27 cellular contexts compared by ENCODE assay signal in the genomic region with DNA sequence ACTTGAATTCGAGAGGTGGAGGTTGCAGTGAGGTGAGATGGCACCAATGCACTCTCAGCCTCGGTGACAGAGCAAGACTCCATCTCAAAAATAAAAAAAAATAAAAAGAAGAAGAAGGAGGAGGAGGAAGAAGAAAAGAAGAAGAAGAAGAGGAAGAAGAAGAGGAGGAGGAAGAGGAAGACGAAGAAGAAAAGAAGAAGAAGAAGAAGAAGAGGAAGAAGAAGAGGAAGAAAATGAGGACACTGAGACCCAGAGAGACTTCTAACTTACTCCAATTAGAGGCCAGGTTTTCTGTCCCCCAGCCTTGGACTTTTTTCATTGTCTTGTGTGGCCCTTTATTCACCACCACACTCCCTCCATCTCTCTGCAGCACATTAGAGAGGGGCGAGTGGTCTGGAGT.
DNase-seq lines count a peak whose midpoint lies in the region; TF ChIP-seq lines count a peak whose summit lies in the region.
"Had no signal": no experiment of that assay in that cellular context is flagged by ENCODE, and none has a peak within 500 bp of the region (broad histone marks: within the 10 kb centered on the region; RNA-seq: fewer than 3 reads in every experiment).

No MANE protein-coding gene starts in this region.

- no peaks in the 10 kb centered on the region for H3K9me3 ChIP-seq in HEK293 (ENCODE audit: control insufficient read depth, insufficient read depth, low read depth, low read length)
- H3K9me3 ChIP-seq: A549, BE2C, BLaER1, Caco-2 had no signal

- no peaks in the 10 kb centered on the region for H3K36me3 ChIP-seq in HEK293 (ENCODE audit: control insufficient read depth in 2 of 2, insufficient read depth in 1 of 2, low read length in 2 of 2)
- H3K36me3 ChIP-seq: BE2C; BLaER1; BLaER1 treated with 17β-estradiol and CSF1 and Interleukin-3, amounts not matched to agents 10 nM and 100 nM had no signal

- 0 out of 2 replicates have a peak, but pooled peaks cover 2% of the 10 kb centered on the region for H3K4me1 ChIP-seq in HEK293 (ENCODE audit: control insufficient read depth, insufficient read depth, low read length)
- H3K4me1 ChIP-seq: BE2C; BLaER1; BLaER1 treated with 17β-estradiol and CSF1 and Interleukin-3, amounts not matched to agents 10 nM and 100 nM; Caco-2 had no signal

- TF ChIP-seq CTCF in HEK293 (tag by site-specific recombination; IDR thresholded peaks at IDR 0.05) = no peak

- CTCF ChIA-PET in HEK293 (lab: Yijun Ruan, JAX) = no interaction called here

- no peak overlapping the region for H3K27ac ChIP-seq in HEK293 (ENCODE audit: extremely low read depth, low read depth, low read length)
- H3K27ac ChIP-seq: 22Rv1; A549; BLaER1; BLaER1 treated with 17β-estradiol and CSF1 and Interleukin-3, amounts not matched to agents 10 nM and 100 nM; C4-2B had no signal

- H3K4me3 ChIP-seq in HEK293 (ENCODE audit: low read depth, low read length) = no peak overlapping the region
- H3K4me3 ChIP-seq: A549; BLaER1; BLaER1 treated with 17β-estradiol and CSF1 and Interleukin-3, amounts not matched to agents 10 nM and 100 nM had no signal

- DNase-seq in amniotic stem cell (lab: John Stamatoyannopoulos, UW) = no peak
- DNase-seq: 8988T; ACHN; AML-193; BE2C; C1 segment of cervical spinal cord; Caco-2; Calu3; CD4-positive, alpha-beta memory T cell; CD4-positive, alpha-beta T cell; CD4-positive, CD25-positive, alpha-beta regulatory T cell; CD8-positive, alpha-beta memory T cell; CD8-positive, alpha-beta T cell; COR-L47; DMS 273 treated with DMSO at 0.1 percent for 48 hours; DMS153; DMS53; DMS79; DMS79 treated with DMSO at 0.1 percent for 48 hours; DND-41; EL had no signal

- POLR2A ChIA-PET in HEK293 (lab: Yijun Ruan, JAX) = no interaction called here

TF ChIP-seq in HEK293, 187 proteins besides CTCF, POLR2A, EP300 and RAD21:
- no peak for TF ChIP-seq HOXD13 (CRISPR knock-in tag; IDR thresholded peaks at IDR 0.05; ENCODE audit: borderline replicate concordance)
- TF ChIP-seq, protein P1, sequence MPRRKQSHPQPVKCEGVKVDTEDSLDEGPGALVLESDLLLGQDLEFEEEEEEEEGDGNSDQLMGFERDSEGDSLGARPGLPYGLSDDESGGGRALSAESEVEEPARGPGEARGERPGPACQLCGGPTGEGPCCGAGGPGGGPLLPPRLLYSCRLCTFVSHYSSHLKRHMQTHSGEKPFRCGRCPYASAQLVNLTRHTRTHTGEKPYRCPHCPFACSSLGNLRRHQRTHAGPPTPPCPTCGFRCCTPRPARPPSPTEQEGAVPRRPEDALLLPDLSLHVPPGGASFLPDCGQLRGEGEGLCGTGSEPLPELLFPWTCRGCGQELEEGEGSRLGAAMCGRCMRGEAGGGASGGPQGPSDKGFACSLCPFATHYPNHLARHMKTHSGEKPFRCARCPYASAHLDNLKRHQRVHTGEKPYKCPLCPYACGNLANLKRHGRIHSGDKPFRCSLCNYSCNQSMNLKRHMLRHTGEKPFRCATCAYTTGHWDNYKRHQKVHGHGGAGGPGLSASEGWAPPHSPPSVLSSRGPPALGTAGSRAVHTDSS (tag by site-specific recombination; IDR thresholded peaks at IDR 0.05) = peak; percentile 94
